20 cellular contexts compared by ENCODE assay signal in genomic region chr14:95466506-95466905, GRCh38. TPM values are rescaled to one million over a fixed set of nuclear protein-coding genes. Genes with fewer than 3 reads are reported as not detected.
DNase-seq lines count a peak whose midpoint lies in the region; ATAC-seq and TF ChIP-seq lines count a peak whose summit lies in the region.
"Had no signal": no experiment of that assay in that cellular context is flagged by ENCODE, and none has a peak within 500 bp of the region (broad histone marks: within the 10 kb centered on the region; RNA-seq: fewer than 3 reads in every experiment).

No MANE protein-coding gene starts in this region.

- intact Hi-C loops in colonic mucosa (cut with DNase I), result no loop called here

- no peak for ATAC-seq in CD4-positive, CD25-positive, alpha-beta regulatory T cell (ENCODE audit: low read depth in 2 of 2)
- no peak for ATAC-seq in T-cell (replicated peaks in 1 of 4)
- ATAC-seq in naive thymus-derived CD8-positive, alpha-beta T cell, result no peak
- ATAC-seq in activated CD4-positive, CD25-positive, alpha-beta regulatory T cell treated with anti-CD3 and anti-CD28 coated beads, Interleukin-2, amount 50 U/mL, for 24 hours, result no peak
- ATAC-seq: Panc1 had no signal

- H3K27ac ChIP-seq in BLaER1 (peak overlapping the region; percentile 98), colonic mucosa (no peak overlapping the region)
- H3K27ac ChIP-seq in CD4-positive, CD25-positive, alpha-beta regulatory T cell (ENCODE audit: insufficient read depth, low read length, poor library complexity, severe bottlenecking), result peak overlapping the region; percentile 56

- H3K27me3 Mint-ChIP-seq in CD4-positive, CD25-positive, alpha-beta regulatory T cell, result no peaks in the 10 kb centered on the region
- no peaks in the 10 kb centered on the region for H3K27me3 Mint-ChIP-seq in T-cell
- H3K27me3 Mint-ChIP-seq in naive thymus-derived CD8-positive, alpha-beta T cell, result no peaks in the 10 kb centered on the region

- H3K4me1 ChIP-seq in BLaER1 (peaks cover 100% of the 10 kb centered on the region), colonic mucosa (peaks cover 11% of the 10 kb centered on the region)
- H3K4me1 ChIP-seq in CD4-positive, CD25-positive, alpha-beta regulatory T cell (ENCODE audit: control insufficient read depth, insufficient read depth, low read length, poor library complexity, severe bottlenecking), result peaks cover 48% of the 10 kb centered on the region

- H3K4me2 ChIP-seq in BLaER1, result peak overlapping the region; percentile 97
- H3K4me2 ChIP-seq: SK-N-SH had no signal

- POLR2A ChIA-PET in T-cell (lab: Charles Lee), result no interaction called here
- POLR2A ChIA-PET in naive thymus-derived CD8-positive, alpha-beta T cell (lab: Charles Lee), result interaction anchor here (5.8 to 19.9 kb wide), 2 partner anchors 13 to 53 kb away, joined by 28 to 398 read pairs; partner anchors contain the start of gene SYNE3

- H3K9ac ChIP-seq in BLaER1, result peak overlapping the region; percentile 66
- no peak overlapping the region for H3K9ac ChIP-seq in colonic mucosa (ENCODE audit: low read depth in 2 of 2, low read length in 2 of 2)
- H3K9ac ChIP-seq: SK-N-SH had no signal

- peaks cover 79% of the 10 kb centered on the region for H3K36me3 ChIP-seq in BLaER1
- peaks cover 61% of the 10 kb centered on the region for H3K36me3 ChIP-seq in CD4-positive, CD25-positive, alpha-beta regulatory T cell (ENCODE audit: control insufficient read depth, insufficient read depth, low read length)
- H3K36me3 ChIP-seq in colonic mucosa, result no peaks in the 10 kb centered on the region
- H3K36me3 ChIP-seq: BE2C had no signal

- no peak overlapping the region for H3K4me3 Mint-ChIP-seq in CD4-positive, CD25-positive, alpha-beta regulatory T cell
- H3K4me3 Mint-ChIP-seq in T-cell, result peak overlapping the region in 1 of 3 donors; percentile 71
- no peak overlapping the region for H3K4me3 Mint-ChIP-seq in naive thymus-derived CD8-positive, alpha-beta T cell

- CTCF ChIA-PET in T-cell (lab: Charles Lee), result interaction anchor here in 1 of 2 donors (1.1 kb wide), 1 partner anchor 24 kb away, joined by 3 read pairs; no protein-coding TSS in a partner anchor

- peaks cover 37% of the 10 kb centered on the region for H3K36me3 Mint-ChIP-seq in CD4-positive, CD25-positive, alpha-beta regulatory T cell
- peaks cover 44% of the 10 kb centered on the region for H3K36me3 Mint-ChIP-seq in T-cell
- H3K36me3 Mint-ChIP-seq in naive thymus-derived CD8-positive, alpha-beta T cell, result peaks cover 4 to 37% (median 20%) of the 10 kb centered on the region in 3 donors

- H3K27ac Mint-ChIP-seq in CD4-positive, CD25-positive, alpha-beta regulatory T cell, result peak overlapping the region; percentile 85 to 99 (median 92)
- H3K27ac Mint-ChIP-seq in T-cell, result peak overlapping the region; percentile 88 to 97
- peak overlapping the region; percentile 85 to 100 (median 99) for H3K27ac Mint-ChIP-seq in naive thymus-derived CD8-positive, alpha-beta T cell

- H4K20me1 ChIP-seq in BLaER1, result no peaks in the 10 kb centered on the region

- no peak for TF ChIP-seq CTCF in colonic mucosa (IDR thresholded peaks at IDR 0.05)

- no peak overlapping the region for H3K4me3 ChIP-seq in BLaER1
- no peak overlapping the region for H3K4me3 ChIP-seq in CD4-positive, CD25-positive, alpha-beta regulatory T cell (ENCODE audit: low read depth, low read length)
- H3K4me3 ChIP-seq in colonic mucosa, result no peak overlapping the region

- peaks cover 7 to 65% (median 42%) of the 10 kb centered on the region in 4 donors for H3K4me1 Mint-ChIP-seq in CD4-positive, CD25-positive, alpha-beta regulatory T cell
- H3K4me1 Mint-ChIP-seq in T-cell, result peaks cover 55 to 70% (median 65%) of the 10 kb centered on the region in 3 donors
- H3K4me1 Mint-ChIP-seq in naive thymus-derived CD8-positive, alpha-beta T cell, result peaks cover 40 to 84% (median 64%) of the 10 kb centered on the region in 4 donors

- H3K27me3 ChIP-seq in BLaER1 (no peaks in the 10 kb centered on the region), colonic mucosa (no peaks in the 10 kb centered on the region)
- H3K27me3 ChIP-seq in CD4-positive, CD25-positive, alpha-beta regulatory T cell (ENCODE audit: control insufficient read depth, insufficient read depth, low read length), result no peaks in the 10 kb centered on the region
- H3K27me3 ChIP-seq: BE2C had no signal

- no peaks in the 10 kb centered on the region for H3K9me3 Mint-ChIP-seq in CD4-positive, CD25-positive, alpha-beta regulatory T cell
- H3K9me3 Mint-ChIP-seq in T-cell, result peaks cover 0 to 3% (median 0%) of the 10 kb centered on the region in 3 donors
- H3K9me3 Mint-ChIP-seq in naive thymus-derived CD8-positive, alpha-beta T cell, result no peaks in the 10 kb centered on the region

- DNase-seq in CD4-positive, CD25-positive, alpha-beta regulatory T cell, result no peak
- DNase-seq in T-cell (no peak), NCI-H748 (lab: John Stamatoyannopoulos, UW; ENCODE audit: unreplicated experiment) (no peak), colonic mucosa (no peak)
- DNase-seq in naive thymus-derived CD8-positive, alpha-beta T cell, result no peak
- DNase-seq: BE2C, COR-L47, DMS153, KBM-7, NCI-H1048, NCI-H1436 treated with DMSO at 0.1 percent for 48 hours, NCI-H2081 treated with DMSO at 0.1 percent for 48 hours, NCI-H510A, NCI-H82, SHP77, SK-N-SH had no signal

- no peaks in the 10 kb centered on the region for H3K9me3 ChIP-seq in BLaER1
- no peaks in the 10 kb centered on the region for H3K9me3 ChIP-seq in CD4-positive, CD25-positive, alpha-beta regulatory T cell (ENCODE audit: control insufficient read depth in 2 of 2, low read length in 2 of 2)
- no peaks in the 10 kb centered on the region for H3K9me3 ChIP-seq in colonic mucosa
- H3K9me3 ChIP-seq: BE2C, SK-N-SH had no signal

RNA-seq across cellular contexts. Expression of gene SYNE3, which starts 49.9 kb away (rescaled TPM):
- 71.7 TPM for total RNA-seq in CD4-positive, CD25-positive, alpha-beta regulatory T cell
- 1 to 10 TPM; 2.7 to 6.5 (median 4.1) TPM for polyA plus RNA-seq in CD4-positive, CD25-positive, alpha-beta regulatory T cell
- 10 to 100 TPM; 55.6 to 92.3 (median 77.8) TPM for total RNA-seq in T-cell
- total RNA-seq in naive thymus-derived CD8-positive, alpha-beta T cell, result 10 to 100 TPM; 47.1 to 48.2 TPM
- 1 to 10 TPM; 2.4 to 4.6 (median 4.5) TPM for polyA plus RNA-seq in naive thymus-derived CD8-positive, alpha-beta T cell
- 1 to 10 TPM; 7.3 to 9.5 TPM for total RNA-seq in colonic mucosa
- total RNA-seq: H1 had no signal
